In genomic region chr3:150504473-150504872, GRCh38 we compare ENCODE assay signal across 27 cellular contexts. TPM values are rescaled to one million over a fixed set of nuclear protein-coding genes. Genes with fewer than 3 reads are reported as not detected.
DNase-seq lines count a peak whose midpoint lies in the region; ATAC-seq, FAIRE-seq and TF ChIP-seq lines count a peak whose summit lies in the region.
"Had no signal": no experiment of that assay in that cellular context is flagged by ENCODE, and none has a peak within 500 bp of the region (broad histone marks: within the 10 kb centered on the region; RNA-seq: fewer than 3 reads in every experiment).

No MANE protein-coding gene starts in this region.

- TF ChIP-seq CTCF in IMR-90 (conservative IDR thresholded peaks at IDR 0.05; ENCODE audit: low read depth, low read length) (no peak), H1 (IDR thresholded peaks at IDR 0.05; ENCODE audit: control extremely low read depth in 1 of 3, insufficient read depth in 1 of 3, low read depth in 1 of 3, low read length in 3 of 3) (no peak), A673 (conservative IDR thresholded peaks at IDR 0.05; ENCODE audit: low read depth, low read length) (no peak)

- no peak overlapping the region for H3K9ac ChIP-seq in IMR-90 (ENCODE audit: low read depth, low read length)
- no peak overlapping the region for H3K9ac ChIP-seq in H1 (replicated peaks in 1 of 4; ENCODE audit: extremely low read depth in 1 of 4, low read depth in 3 of 4, low read length in 3 of 4)
- H3K9ac ChIP-seq in mesenchymal stem cell (ENCODE audit: low read length): no peak overlapping the region
- H3K9ac ChIP-seq: BLaER1 treated with 17β-estradiol and CSF1 and Interleukin-3, amounts not matched to agents 10 nM and 100 nM had no signal

- H3K23ac ChIP-seq in IMR-90 (ENCODE audit: low read depth, low read length) (no peak overlapping the region), H1 (ENCODE audit: insufficient read length) (no peak overlapping the region), mesenchymal stem cell (ENCODE audit: low read length in 2 of 2) (no peak overlapping the region)

- no peak overlapping the region for H3K18ac ChIP-seq in IMR-90 (ENCODE audit: low read depth, low read length)
- H3K18ac ChIP-seq in H1 (ENCODE audit: extremely low read depth, low read length): no peak overlapping the region
- H3K18ac ChIP-seq in mesenchymal stem cell (ENCODE audit: low read depth in 1 of 2, low read length in 2 of 2): no peak overlapping the region

- no peak overlapping the region for H2AK9ac ChIP-seq in IMR-90 (replicated peaks; ENCODE audit: low read depth, low read length, poor library complexity)

- BruUV-seq in IMR-90 (replicated peaks; lab: Mats Ljungman, UMichigan): no TSS peak
- no TSS peak for BruUV-seq in A673 (replicated peaks; lab: Mats Ljungman, UMichigan)

- POLR2A ChIA-PET in IMR-90 (lab: Charles Lee; ENCODE audit: unreplicated experiment) (no interaction called here), H1 (lab: Charles Lee; ENCODE audit: partially characterized antibody) (interaction anchor here (1.0 kb wide), 1 partner anchor 9 kb away, joined by 3 read pairs; no protein-coding TSS in a partner anchor), A673 (lab: Charles Lee; ENCODE audit: low non-redundant PET) (interaction anchor here (0.6 kb wide), 1 partner anchor 12 kb away, joined by 3 read pairs; no protein-coding TSS in a partner anchor)

- H2BK20ac ChIP-seq in IMR-90 (ENCODE audit: low read depth, low read length) (no peak overlapping the region), H1 (ENCODE audit: low read length) (no peak overlapping the region)

- H3K9me3 ChIP-seq in IMR-90 (ENCODE audit: control insufficient read depth, insufficient read depth, low read length): peaks cover 6% of the 10 kb centered on the region; the same call in 1 of the 2 replicates
- H3K9me3 ChIP-seq in H1 (ENCODE audit: insufficient read depth in 2 of 2, low read depth in 1 of 2, low read length in 1 of 2): peaks cover 11 to 12% of the 10 kb centered on the region in 2 experiments
- H3K9me3 ChIP-seq in mesenchymal stem cell (ENCODE audit: control insufficient read depth, low read length): peaks cover 6% of the 10 kb centered on the region
- H3K9me3 ChIP-seq in A673 (ENCODE audit: low read depth, low read length, poor library complexity, severe bottlenecking): peaks cover 7% of the 10 kb centered on the region

- no peak overlapping the region for H3K4me3 Mint-ChIP-seq in stimulated activated effector memory CD8-positive, alpha-beta T cell treated with anti-CD3 and anti-CD28 coated beads, Interleukin-12 subunit alpha, Interleukin-12 subunit beta, amount 100 ng/mL, for 72 hours
- H3K4me3 Mint-ChIP-seq: CD14-positive monocyte; CD4-positive, alpha-beta T cell; CD8-positive, alpha-beta memory T cell had no signal

- H3K56ac ChIP-seq in IMR-90 (ENCODE audit: extremely low read depth, insufficient read depth, low read length): no peak overlapping the region
- no peak overlapping the region for H3K56ac ChIP-seq in H1 (replicated peaks; ENCODE audit: insufficient read length, low read depth, low read length)

- H3K9me3 Mint-ChIP-seq in stimulated activated effector memory CD8-positive, alpha-beta T cell treated with anti-CD3 and anti-CD28 coated beads, Interleukin-12 subunit alpha, Interleukin-12 subunit beta, amount 100 ng/mL, for 72 hours: peaks cover 3% of the 10 kb centered on the region
- H3K9me3 Mint-ChIP-seq: CD4-positive, alpha-beta T cell had no signal

- ATAC-seq in IMR-90 (ENCODE audit: low read depth): no peak
- no peak for ATAC-seq in stimulated activated effector memory CD8-positive, alpha-beta T cell treated with anti-CD3 and anti-CD28 coated beads, Interleukin-12 subunit alpha, Interleukin-12 subunit beta, amount 100 ng/mL, for 72 hours
- ATAC-seq in GM18867 (IDR thresholded peaks at IDR 0.05; ENCODE audit: unreplicated experiment): no peak
- ATAC-seq: GM12878 had no signal

- no peak overlapping the region for H3K4me2 ChIP-seq in IMR-90 (ENCODE audit: low read depth, low read length)
- H3K4me2 ChIP-seq in H1 (ENCODE audit: insufficient read depth in 1 of 2, low read depth in 2 of 2, low read length in 2 of 2): no peak overlapping the region
- no peak overlapping the region for H3K4me2 ChIP-seq in mesenchymal stem cell (ENCODE audit: low read length, poor library complexity, severe bottlenecking)
- H3K4me2 ChIP-seq: BLaER1 treated with 17β-estradiol and CSF1 and Interleukin-3, amounts not matched to agents 10 nM and 100 nM had no signal

- H3K36me3 ChIP-seq in IMR-90 (ENCODE audit: control insufficient read depth, insufficient read depth, low read length): no peaks in the 10 kb centered on the region
- H3K36me3 ChIP-seq in H1 (ENCODE audit: control insufficient read depth in 2 of 4, insufficient read depth in 4 of 4, low read length in 3 of 4): no peaks in the 10 kb centered on the region
- H3K36me3 ChIP-seq in mesenchymal stem cell (ENCODE audit: control insufficient read depth in 1 of 2, insufficient read depth in 2 of 2, low read depth in 1 of 2, low read length in 2 of 2): peaks cover 0 to 2% of the 10 kb centered on the region in 2 experiments
- no peaks in the 10 kb centered on the region for H3K36me3 ChIP-seq in A673 (ENCODE audit: insufficient read depth, low read length, poor library complexity, severe bottlenecking)
- H3K36me3 ChIP-seq: BE2C had no signal

- in situ Hi-C loops in IMR-90 (cut with MboI; ENCODE audit: low sequenced_read_pairs): loop anchor here (10.0 kb wide), 1 partner anchor 570 kb away; no protein-coding TSS in a partner anchor

- WGBS in IMR-90 (ENCODE audit: extremely low coverage in 2 of 2, insufficient read length in 1 of 2), 2 experiments: 80% methylated on average over 1 of the region's 3 CpGs; no CpG with 5 or more reads in 1 of the 2 experiments
- WGBS in H1 (ENCODE audit: extremely low coverage in 1 of 2, insufficient coverage in 1 of 2, insufficient read length in 1 of 2, insufficient replicate concordance in 2 of 2, low coverage in 1 of 2, low lambda C conversion rate in 2 of 2, missing lambda C conversion rate in 1 of 2), 2 experiments: 87% methylated on average over 3 of the region's 3 CpGs; no CpG with 5 or more reads in 1 of the 2 experiments
- 80% methylated on average over 3 of the region's 3 CpGs for WGBS in mesenchymal stem cell

- no peak for DNase-seq in IMR-90
- no peak for DNase-seq in H1 (ENCODE audit: low read depth in 1 of 2, low spot score in 2 of 2)
- DNase-seq in mesenchymal stem cell: no peak
- DNase-seq in stimulated activated effector memory CD8-positive, alpha-beta T cell treated with anti-CD3 and anti-CD28 coated beads, Interleukin-12 subunit alpha, Interleukin-12 subunit beta, amount 100 ng/mL, for 72 hours (ENCODE audit: low spot score in 2 of 2): no peak
- DNase-seq in stimulated activated CD4-positive, alpha-beta T cell treated with anti-CD3 and anti-CD28 coated beads, Interleukin-2, amount 100 ng/mL, for 24 hours: no peak
- no peak for DNase-seq in amygdala (lab: John Stamatoyannopoulos, UW)
- no peak for DNase-seq in A673 (ENCODE audit: low spot score)
- DNase-seq: ACHN; AML-193; BE2C; CD4-positive, alpha-beta T cell; CD8-positive, alpha-beta memory T cell; DMS 273 treated with DMSO at 0.1 percent for 48 hours; DMS79; EL; GDM1; GOT3; H7; HCEC 1CT had no signal

- H3K4me1 ChIP-seq in IMR-90 (ENCODE audit: control insufficient read depth, insufficient read depth, low read length): no peaks in the 10 kb centered on the region
- H3K4me1 ChIP-seq in H1 (replicated peaks in 1 of 4; ENCODE audit: control insufficient read depth in 3 of 4, insufficient read depth in 4 of 4, low read length in 3 of 4): no peaks in the 10 kb centered on the region
- H3K4me1 ChIP-seq in mesenchymal stem cell (ENCODE audit: control insufficient read depth, insufficient read depth, low read depth, low read length): no peaks in the 10 kb centered on the region
- no peaks in the 10 kb centered on the region for H3K4me1 ChIP-seq in A673 (ENCODE audit: insufficient read depth, low read length, poor library complexity, severe bottlenecking)
- H3K4me1 ChIP-seq: BE2C; BLaER1 treated with 17β-estradiol and CSF1 and Interleukin-3, amounts not matched to agents 10 nM and 100 nM had no signal

- H4K91ac ChIP-seq in IMR-90 (ENCODE audit: insufficient read depth, low read depth, low read length): no peak overlapping the region
- no peak overlapping the region for H4K91ac ChIP-seq in H1 (replicated peaks; ENCODE audit: insufficient read length, low read length)
- peak overlapping the region; percentile 10 for H4K91ac ChIP-seq in mesenchymal stem cell (ENCODE audit: low read length)

- no peak for TF ChIP-seq EP300 in H1 (IDR thresholded peaks at IDR 0.05; ENCODE audit: borderline replicate concordance in 1 of 2, low read depth in 2 of 2, low read length in 2 of 2)

- H3K14ac ChIP-seq in IMR-90 (replicated peaks; ENCODE audit: low read depth, low read length) (no peak overlapping the region), H1 (ENCODE audit: insufficient read length) (no peak overlapping the region), mesenchymal stem cell (ENCODE audit: low read length in 2 of 2) (no peak overlapping the region)

- peaks cover 5% of the 10 kb centered on the region for H3K36me3 Mint-ChIP-seq in stimulated activated effector memory CD8-positive, alpha-beta T cell treated with anti-CD3 and anti-CD28 coated beads, Interleukin-12 subunit alpha, Interleukin-12 subunit beta, amount 100 ng/mL, for 72 hours
- H3K36me3 Mint-ChIP-seq: CD14-positive monocyte had no signal

- H3K79me1 ChIP-seq in IMR-90 (ENCODE audit: low read depth in 1 of 2, low read length in 2 of 2) (no peaks in the 10 kb centered on the region), H1 (ENCODE audit: low read depth, low read length) (no peaks in the 10 kb centered on the region), mesenchymal stem cell (replicated peaks; ENCODE audit: low read length, poor library complexity, severe bottlenecking) (no peaks in the 10 kb centered on the region)

- no peaks in the 10 kb centered on the region for H3K9me1 ChIP-seq in IMR-90 (ENCODE audit: insufficient read depth, low read length)

- TF ChIP-seq POLR2A in IMR-90 (IDR thresholded peaks at IDR 0.05; ENCODE audit: low read depth, low read length): no peak
- no peak for TF ChIP-seq POLR2A in H1 (IDR thresholded peaks at IDR 0.05; ENCODE audit: control extremely low read depth in 1 of 2, low read depth in 2 of 2, low read length in 2 of 2)

- H2BK12ac ChIP-seq in H1 (ENCODE audit: low read depth, low read length) (no peak overlapping the region), mesenchymal stem cell (ENCODE audit: low read length in 2 of 2) (no peak overlapping the region)

- H2BK120ac ChIP-seq in IMR-90 (ENCODE audit: low read depth, low read length) (no peak overlapping the region), H1 (replicated peaks; ENCODE audit: low read depth, low read length) (no peak overlapping the region), mesenchymal stem cell (ENCODE audit: low read depth, low read length) (no peak overlapping the region)

- H3K4me3 ChIP-seq in IMR-90 (ENCODE audit: insufficient read depth, low read depth, low read length) (no peak overlapping the region), H1 (ENCODE audit: extremely low read depth in 1 of 4, insufficient read depth in 2 of 4, low read depth in 3 of 4, low read length in 4 of 4) (no peak overlapping the region), mesenchymal stem cell (ENCODE audit: insufficient read depth in 1 of 2, low read depth in 1 of 2, low read length in 2 of 2) (no peak overlapping the region), A673 (ENCODE audit: low read depth, low read length, poor library complexity, severe bottlenecking) (no peak overlapping the region)
- H3K4me3 ChIP-seq: BLaER1 treated with 17β-estradiol and CSF1 and Interleukin-3, amounts not matched to agents 10 nM and 100 nM; GM12878 had no signal

- dilution Hi-C loops in IMR-90 (cut with HindIII; ENCODE audit: low sequenced_read_pairs, unreplicated experiment): no loop called here

- H3K27ac ChIP-seq in IMR-90 (ENCODE audit: insufficient read depth, low read length) (no peak overlapping the region), H1 (ENCODE audit: low read depth, low read length) (no peak overlapping the region), mesenchymal stem cell (ENCODE audit: low read length, poor library complexity, severe bottlenecking) (no peak overlapping the region), A673 (ENCODE audit: low read depth, low read length, poor library complexity, severe bottlenecking) (no peak overlapping the region)
- H3K27ac ChIP-seq: 22Rv1; BLaER1 treated with 17β-estradiol and CSF1 and Interleukin-3, amounts not matched to agents 10 nM and 100 nM had no signal

- H4K5ac ChIP-seq in IMR-90 (ENCODE audit: low read depth, low read length): no peak overlapping the region
- H4K5ac ChIP-seq in H1 (ENCODE audit: insufficient read length, low read depth, low read length): no peak overlapping the region

- peak overlapping the region; percentile 10 for H3K27ac Mint-ChIP-seq in stimulated activated effector memory CD8-positive, alpha-beta T cell treated with anti-CD3 and anti-CD28 coated beads, Interleukin-12 subunit alpha, Interleukin-12 subunit beta, amount 100 ng/mL, for 72 hours
- H3K27ac Mint-ChIP-seq: CD4-positive, alpha-beta T cell; CD8-positive, alpha-beta memory T cell had no signal

- H3K4me1 Mint-ChIP-seq in stimulated activated effector memory CD8-positive, alpha-beta T cell treated with anti-CD3 and anti-CD28 coated beads, Interleukin-12 subunit alpha, Interleukin-12 subunit beta, amount 100 ng/mL, for 72 hours: no peaks in the 10 kb centered on the region
- H3K4me1 Mint-ChIP-seq: CD14-positive monocyte; CD8-positive, alpha-beta memory T cell had no signal

- no peak for FAIRE-seq in H1 (lab: Jason Lieb, UNC)
- FAIRE-seq: A204.1, D721Med, GM12878, GM18507 had no signal

- no peak overlapping the region for H2BK5ac ChIP-seq in IMR-90 (ENCODE audit: low read depth, low read length, poor library complexity, severe bottlenecking)
- no peak overlapping the region for H2BK5ac ChIP-seq in H1 (ENCODE audit: low read depth, low read length)
- H2BK5ac ChIP-seq in mesenchymal stem cell (ENCODE audit: low read depth, low read length, poor library complexity, severe bottlenecking): no peak overlapping the region

- H4K8ac ChIP-seq in IMR-90 (ENCODE audit: low read depth in 2 of 2, low read length in 2 of 2) (no peak overlapping the region), H1 (ENCODE audit: extremely low read depth, insufficient read depth, low read length) (no peak overlapping the region), mesenchymal stem cell (ENCODE audit: low read length) (no peak overlapping the region)

- H2AFZ ChIP-seq in IMR-90 (replicated peaks; ENCODE audit: low read length, poor library complexity) (peak overlapping the region; percentile 23), H1 (ENCODE audit: low read length) (no peak overlapping the region), mesenchymal stem cell (ENCODE audit: low read depth, low read length) (no peak overlapping the region)

- H3K4ac ChIP-seq in IMR-90 (ENCODE audit: low read depth, low read length) (no peak overlapping the region), H1 (replicated peaks; ENCODE audit: insufficient read length, low read depth, low read length) (no peak overlapping the region), mesenchymal stem cell (ENCODE audit: low read depth in 1 of 2, low read length in 2 of 2) (no peak overlapping the region)

- CTCF ChIA-PET in IMR-90 (lab: Yijun Ruan, JAX) (interaction anchor here (0.9 kb wide), 1 partner anchor 9 kb away, joined by 3 read pairs; no protein-coding TSS in a partner anchor), H1 (lab: Charles Lee; ENCODE audit: partially characterized antibody) (interaction anchor here (0.8 to 2.7 kb wide), 14 partner anchors 10 to 279 kb away, joined by 3 to 22 read pairs (median 4); no protein-coding TSS in a partner anchor), A673 (lab: Charles Lee) (no interaction called here)

- no peaks in the 10 kb centered on the region for H3K23me2 ChIP-seq in H1 (ENCODE audit: low read depth, low read length)

- no peaks in the 10 kb centered on the region for H4K20me1 ChIP-seq in IMR-90 (ENCODE audit: insufficient read depth, low read length)
- H4K20me1 ChIP-seq in H1 (replicated peaks in 1 of 2; ENCODE audit: control insufficient read depth in 1 of 2, insufficient read depth in 2 of 2, low read length in 2 of 2): no peaks in the 10 kb centered on the region
- H4K20me1 ChIP-seq: BLaER1 treated with 17β-estradiol and CSF1 and Interleukin-3, amounts not matched to agents 10 nM and 100 nM had no signal

- peaks cover 4% of the 10 kb centered on the region; the same call in 1 of the 2 replicates for H3K27me3 ChIP-seq in IMR-90 (ENCODE audit: control insufficient read depth, insufficient read depth, low read length)
- no peaks in the 10 kb centered on the region for H3K27me3 ChIP-seq in H1 (replicated peaks in 1 of 4; ENCODE audit: control insufficient read depth in 3 of 4, extremely low read depth in 1 of 4, insufficient read depth in 3 of 4, low read length in 3 of 4)
- no peaks in the 10 kb centered on the region for H3K27me3 ChIP-seq in mesenchymal stem cell (ENCODE audit: control insufficient read depth in 1 of 2, insufficient read depth in 1 of 2, low read length in 2 of 2)
- no peaks in the 10 kb centered on the region for H3K27me3 ChIP-seq in A673 (replicated peaks; ENCODE audit: insufficient read depth, low read depth, low read length, poor library complexity)
- H3K27me3 ChIP-seq: BE2C; BLaER1 treated with 17β-estradiol and CSF1 and Interleukin-3, amounts not matched to agents 10 nM and 100 nM had no signal

- intact Hi-C loops in IMR-90 (cut with micrococcal nuclease) (no loop called here), A673 (cut with micrococcal nuclease; ENCODE audit: unreplicated experiment) (no loop called here)

- TF ChIP-seq RAD21 in IMR-90 (IDR thresholded peaks at IDR 0.05; ENCODE audit: low read length): no peak
- TF ChIP-seq RAD21 in H1 (IDR thresholded peaks at IDR 0.05 in 1 of 2, conservative IDR thresholded peaks at IDR 0.05 in 1 of 2; ENCODE audit: low read depth in 2 of 2, low read length in 2 of 2): no peak

- H2BK15ac ChIP-seq in IMR-90 (ENCODE audit: low read depth, low read length) (no peak overlapping the region), H1 (ENCODE audit: low read length) (0 out of 2 replicates have a peak overlapping the region, but pooled peaks have one; percentile 18), mesenchymal stem cell (ENCODE audit: low read depth, poor library complexity, severe bottlenecking) (no peak overlapping the region)

- no peaks in the 10 kb centered on the region for H3K79me2 ChIP-seq in H1 (ENCODE audit: control insufficient read depth in 1 of 2, insufficient read depth in 2 of 2, low read length in 2 of 2)

- H2AK5ac ChIP-seq in IMR-90 (ENCODE audit: low read depth, low read length) (no peak overlapping the region), H1 (ENCODE audit: low read depth, low read length) (no peak overlapping the region), mesenchymal stem cell (ENCODE audit: low read length, severe bottlenecking) (no peak overlapping the region)

RNA-seq across cellular contexts. Expression of gene SERP1, which starts 41.8 kb away (rescaled TPM):
- total RNA-seq in IMR-90 (2012; rRNA removed) (64.0 and 111 TPM in 2 replicates), A673 (2021) (86.5 and 91.7 TPM in 2 replicates)
- polyA plus RNA-seq in IMR-90 (2012; rRNA removed) (73.4 and 106 TPM in 2 replicates), H1 (2011; rRNA removed) (90.3 and 167 TPM in 2 replicates)
- polyA plus RNA-seq in IMR-90 (2012; cell fraction: cytosol; rRNA removed): 397 and 526 TPM in 2 replicates
- 154 and 304 TPM in 2 replicates for polyA plus RNA-seq in IMR-90 (2012; cell fraction: nucleus; rRNA removed; ENCODE audit: low replicate concordance)
- 98.2 and 111 TPM in 2 replicates for total RNA-seq in H1 (2021; fragmentation: NEBNext Ultra II Directional; extraction: Animal tissue kit (Norgen Biotek cat#: 25700))
- polyA plus RNA-seq in H1 (2011; cell fraction: cytosol; rRNA removed): 115 TPM
- polyA plus RNA-seq in H1 (2011; cell fraction: nucleus; rRNA removed): 91.6 TPM
- 60.7 to 77.7 TPM (median 70.0 TPM) in 4 replicates for polyA plus RNA-seq in H1 (2012, experiment 1 of 2)
- polyA plus RNA-seq in H1 (2012, experiment 2 of 2): 30.7 TPM
- polyA plus RNA-seq in H1 (2013, experiment 1 of 2): 72.6 TPM
- 79.6 TPM for polyA plus RNA-seq in H1 (2013, experiment 2 of 2)
- polyA minus RNA-seq in H1 (2011; rRNA and poly(A)+ RNA removed): 29.8 and 37.0 TPM in 2 replicates
- polyA minus RNA-seq in H1 (2011; cell fraction: cytosol; rRNA and poly(A)+ RNA removed): 113 TPM
- polyA minus RNA-seq in H1 (2011; cell fraction: nucleus; rRNA and poly(A)+ RNA removed): 96.7 TPM
- polyA plus RNA-seq in mesenchymal stem cell (2013, experiment 1 of 2): 102 TPM
- polyA plus RNA-seq in mesenchymal stem cell (2013, experiment 2 of 2): 107 TPM

RNA-seq across cellular contexts. Expression of gene EIF2A, which starts 42.1 kb away (rescaled TPM):
- total RNA-seq in IMR-90 (2012; rRNA removed): 138 and 166 TPM in 2 replicates
- 58.6 and 61.2 TPM in 2 replicates for polyA plus RNA-seq in IMR-90 (2012; rRNA removed)
- 22.8 and 26.1 TPM in 2 replicates for polyA plus RNA-seq in IMR-90 (2012; cell fraction: cytosol; rRNA removed)
- polyA plus RNA-seq in IMR-90 (2012; cell fraction: nucleus; rRNA removed; ENCODE audit: low replicate concordance): 11.6 and 71.5 TPM in 2 replicates
- 87.5 and 91.6 TPM in 2 replicates for total RNA-seq in H1 (2021; fragmentation: NEBNext Ultra II Directional; extraction: Animal tissue kit (Norgen Biotek cat#: 25700))
- 32.1 and 59.3 TPM in 2 replicates for polyA plus RNA-seq in H1 (2011; rRNA removed)
- 71.8 TPM for polyA plus RNA-seq in H1 (2011; cell fraction: cytosol; rRNA removed)
- polyA plus RNA-seq in H1 (2011; cell fraction: nucleus; rRNA removed): 31.5 TPM
- 44.9 to 86.0 TPM (median 57.5 TPM) in 4 replicates for polyA plus RNA-seq in H1 (2012, experiment 1 of 2)
- 9.7 TPM for polyA plus RNA-seq in H1 (2012, experiment 2 of 2)
- 84.7 TPM for polyA plus RNA-seq in H1 (2013, experiment 1 of 2)
- polyA plus RNA-seq in H1 (2013, experiment 2 of 2): 75.5 TPM
- polyA minus RNA-seq in H1 (2011; rRNA and poly(A)+ RNA removed): 103 and 125 TPM in 2 replicates
- polyA minus RNA-seq in H1 (2011; cell fraction: cytosol; rRNA and poly(A)+ RNA removed): 36.3 TPM
- polyA minus RNA-seq in H1 (2011; cell fraction: nucleus; rRNA and poly(A)+ RNA removed): 109 TPM
- polyA plus RNA-seq in mesenchymal stem cell (2013, experiment 1 of 2): 84.8 TPM
- 82.4 TPM for polyA plus RNA-seq in mesenchymal stem cell (2013, experiment 2 of 2)
- 105 and 113 TPM in 2 replicates for total RNA-seq in A673 (2021)
